15 cellular contexts compared by ENCODE assay signal in the genomic region with DNA sequence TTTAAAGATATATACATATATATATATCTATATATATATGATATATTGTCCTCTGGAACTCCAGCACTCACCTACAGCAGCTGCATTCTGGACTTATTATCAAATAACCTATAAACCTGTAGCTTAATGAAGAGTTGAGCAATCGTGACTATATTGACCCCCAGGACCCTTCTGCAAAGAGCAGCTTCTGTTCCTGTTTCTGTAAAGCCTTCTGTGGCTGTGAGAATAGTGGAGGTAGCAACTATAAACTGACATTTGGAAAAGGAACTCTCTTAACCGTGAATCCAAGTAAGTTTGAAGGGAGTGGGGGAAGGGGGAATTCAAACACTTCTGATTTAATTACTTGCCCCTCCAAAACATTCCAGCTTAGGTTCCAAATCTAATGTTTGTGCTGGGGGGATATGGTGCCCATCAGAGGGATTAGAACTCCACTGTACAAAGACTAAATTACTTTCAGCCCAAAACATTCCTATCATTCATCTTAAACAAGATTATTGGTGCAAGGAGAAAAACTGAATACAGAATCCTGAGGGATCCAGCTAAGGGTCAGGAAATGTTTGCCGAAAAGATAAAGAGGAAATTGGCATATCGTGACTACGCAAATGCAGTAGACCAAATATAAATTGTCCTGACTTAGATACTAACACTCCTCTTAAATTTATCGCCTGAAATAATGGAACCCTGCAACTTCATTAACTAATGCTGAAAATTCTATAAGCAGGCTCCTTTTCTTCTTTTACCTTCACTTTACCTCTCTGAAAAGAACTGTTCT.
DNase-seq lines count a peak whose midpoint lies in the region; ATAC-seq and TF ChIP-seq lines count a peak whose summit lies in the region.
"Had no signal": no experiment of that assay in that cellular context is flagged by ENCODE, and none has a peak within 500 bp of the region (broad histone marks: within the 10 kb centered on the region; RNA-seq: fewer than 3 reads in every experiment).

No MANE protein-coding gene starts in this region.

- TF ChIP-seq CTCF in GM23338 (conservative IDR thresholded peaks at IDR 0.05; ENCODE audit: low read depth in 2 of 2), result no peak

- no peaks in the 10 kb centered on the region for H3K79me2 ChIP-seq in GM23338 (replicated peaks; ENCODE audit: insufficient read depth)

- DNase-seq in T-helper 2 cell treated with Interferon-gamma antibody and Interleukin-4, amounts not matched to agents 5 μg/mL and 100 μg/mL, for 36 hours (ENCODE audit: low spot score), result no peak
- DNase-seq in T-helper 2 cell, result no peak
- DNase-seq in GM23338 (ENCODE audit: low spot score), result no peak
- no peak for DNase-seq in T-helper 17 cell
- no peak for DNase-seq in GOT3 (lab: John Stamatoyannopoulos, UW)
- no peak for DNase-seq in substantia nigra (lab: John Stamatoyannopoulos, UW)
- DNase-seq: body of pancreas; effector CD8-positive, alpha-beta T cell; HFFc6; NCI-H1436 treated with DMSO at 0.1 percent for 48 hours; ovary; tibial artery had no signal

- H3K27me3 Mint-ChIP-seq in T-helper 2 cell treated with Interferon-gamma antibody and Interleukin-4, amounts not matched to agents 5 μg/mL and 100 μg/mL, for 36 hours (ENCODE audit: low read depth), result no peaks in the 10 kb centered on the region
- H3K27me3 Mint-ChIP-seq in GM23338 (ENCODE audit: insufficient read depth, low read depth, poor library complexity), result peaks cover 3% of the 10 kb centered on the region
- no peaks in the 10 kb centered on the region for H3K27me3 Mint-ChIP-seq in T-helper 17 cell

- H3K36me3 ChIP-seq in GM23338 (ENCODE audit: insufficient read depth), result no peaks in the 10 kb centered on the region
- H3K36me3 ChIP-seq: ovary, tibial artery had no signal

- H3F3A ChIP-seq in GM23338 (replicated peaks; ENCODE audit: low read depth), result no peaks in the 10 kb centered on the region

- H3K4me1 Mint-ChIP-seq in T-helper 2 cell treated with Interferon-gamma antibody and Interleukin-4, amounts not matched to agents 5 μg/mL and 100 μg/mL, for 36 hours (ENCODE audit: low read depth), result peaks cover 2% of the 10 kb centered on the region
- H3K4me1 Mint-ChIP-seq in GM23338, result peaks cover 55% of the 10 kb centered on the region
- no peaks in the 10 kb centered on the region for H3K4me1 Mint-ChIP-seq in T-helper 17 cell

- no peak overlapping the region for H3K4me2 ChIP-seq in GM23338

- peak overlapping the region; percentile 1; the same call in 1 of the 2 replicates for H2AFZ ChIP-seq in GM23338

- peak overlapping the region; percentile 82 for H3K4me3 Mint-ChIP-seq in T-helper 2 cell treated with Interferon-gamma antibody and Interleukin-4, amounts not matched to agents 5 μg/mL and 100 μg/mL, for 36 hours
- H3K4me3 Mint-ChIP-seq in GM23338 (no peak overlapping the region), T-helper 17 cell (peak overlapping the region; percentile 75)
- H3K4me3 Mint-ChIP-seq: HFFc6 had no signal

- H3K9me3 ChIP-seq in T-helper 17 cell (ENCODE audit: control insufficient read depth, low read length, poor library complexity, severe bottlenecking) (no peaks in the 10 kb centered on the region), mononuclear cell (ENCODE audit: low read depth, low read length) (no peaks in the 10 kb centered on the region)
- H3K9me3 ChIP-seq: body of pancreas, ovary, tibial artery had no signal

- H3K27ac ChIP-seq in GM23338 (ENCODE audit: low read depth) (no peak overlapping the region), substantia nigra (ENCODE audit: low read depth, low read length, poor library complexity, severe bottlenecking) (no peak overlapping the region)
- H3K27ac ChIP-seq: body of pancreas, ovary, RWPE1 had no signal

- H3K36me3 Mint-ChIP-seq in T-helper 2 cell treated with Interferon-gamma antibody and Interleukin-4, amounts not matched to agents 5 μg/mL and 100 μg/mL, for 36 hours (ENCODE audit: low read depth), result peaks cover 21% of the 10 kb centered on the region
- no peaks in the 10 kb centered on the region for H3K36me3 Mint-ChIP-seq in GM23338 (ENCODE audit: low read depth)
- no peaks in the 10 kb centered on the region for H3K36me3 Mint-ChIP-seq in T-helper 17 cell (ENCODE audit: low read depth)

- H3K27me3 ChIP-seq in GM23338 (ENCODE audit: insufficient read depth), result no peaks in the 10 kb centered on the region
- no peaks in the 10 kb centered on the region for H3K27me3 ChIP-seq in mononuclear cell (ENCODE audit: insufficient read depth, low read length)
- H3K27me3 ChIP-seq: body of pancreas, ovary, tibial artery had no signal

- H3K27ac Mint-ChIP-seq in T-helper 2 cell treated with Interferon-gamma antibody and Interleukin-4, amounts not matched to agents 5 μg/mL and 100 μg/mL, for 36 hours, result peak overlapping the region; percentile 86
- H3K27ac Mint-ChIP-seq in GM23338 (no peak overlapping the region), T-helper 17 cell (no peak overlapping the region)
- H3K27ac Mint-ChIP-seq: HFFc6 had no signal

- ATAC-seq in GM23338 (no peak), T-helper 17 cell (no peak), HG03432 (IDR thresholded peaks at IDR 0.05; ENCODE audit: unreplicated experiment) (no peak)
- ATAC-seq: body of pancreas had no signal

- H3K9me2 ChIP-seq in GM23338 (ENCODE audit: insufficient read depth), result no peaks in the 10 kb centered on the region

- H3K4me3 ChIP-seq in GM23338 (no peak overlapping the region), mononuclear cell (ENCODE audit: low read length) (peak overlapping the region; percentile 25)
- H3K4me3 ChIP-seq: body of pancreas, ovary, tibial artery had no signal

- no peaks in the 10 kb centered on the region for H4K20me1 ChIP-seq in GM23338 (replicated peaks; ENCODE audit: insufficient read depth)

- no peaks in the 10 kb centered on the region for H3K9me3 Mint-ChIP-seq in T-helper 2 cell treated with Interferon-gamma antibody and Interleukin-4, amounts not matched to agents 5 μg/mL and 100 μg/mL, for 36 hours
- no peaks in the 10 kb centered on the region for H3K9me3 Mint-ChIP-seq in GM23338
- H3K9me3 Mint-ChIP-seq: HFFc6 had no signal

- H3K4me1 ChIP-seq in GM23338 (ENCODE audit: insufficient read depth) (peaks cover 28% of the 10 kb centered on the region), mononuclear cell (ENCODE audit: insufficient read depth, low read length) (peaks cover 47% of the 10 kb centered on the region)
- H3K4me1 ChIP-seq: body of pancreas had no signal

TF ChIP-seq in GM23338, 12 proteins besides CTCF, POLR2A, EP300 and RAD21 (continues in another document):
- TF ChIP-seq CREB1 (CRISPR knock-in tag; IDR thresholded peaks at IDR 0.05; ENCODE audit: low read depth), result no peak
- TF ChIP-seq, protein P1, sequence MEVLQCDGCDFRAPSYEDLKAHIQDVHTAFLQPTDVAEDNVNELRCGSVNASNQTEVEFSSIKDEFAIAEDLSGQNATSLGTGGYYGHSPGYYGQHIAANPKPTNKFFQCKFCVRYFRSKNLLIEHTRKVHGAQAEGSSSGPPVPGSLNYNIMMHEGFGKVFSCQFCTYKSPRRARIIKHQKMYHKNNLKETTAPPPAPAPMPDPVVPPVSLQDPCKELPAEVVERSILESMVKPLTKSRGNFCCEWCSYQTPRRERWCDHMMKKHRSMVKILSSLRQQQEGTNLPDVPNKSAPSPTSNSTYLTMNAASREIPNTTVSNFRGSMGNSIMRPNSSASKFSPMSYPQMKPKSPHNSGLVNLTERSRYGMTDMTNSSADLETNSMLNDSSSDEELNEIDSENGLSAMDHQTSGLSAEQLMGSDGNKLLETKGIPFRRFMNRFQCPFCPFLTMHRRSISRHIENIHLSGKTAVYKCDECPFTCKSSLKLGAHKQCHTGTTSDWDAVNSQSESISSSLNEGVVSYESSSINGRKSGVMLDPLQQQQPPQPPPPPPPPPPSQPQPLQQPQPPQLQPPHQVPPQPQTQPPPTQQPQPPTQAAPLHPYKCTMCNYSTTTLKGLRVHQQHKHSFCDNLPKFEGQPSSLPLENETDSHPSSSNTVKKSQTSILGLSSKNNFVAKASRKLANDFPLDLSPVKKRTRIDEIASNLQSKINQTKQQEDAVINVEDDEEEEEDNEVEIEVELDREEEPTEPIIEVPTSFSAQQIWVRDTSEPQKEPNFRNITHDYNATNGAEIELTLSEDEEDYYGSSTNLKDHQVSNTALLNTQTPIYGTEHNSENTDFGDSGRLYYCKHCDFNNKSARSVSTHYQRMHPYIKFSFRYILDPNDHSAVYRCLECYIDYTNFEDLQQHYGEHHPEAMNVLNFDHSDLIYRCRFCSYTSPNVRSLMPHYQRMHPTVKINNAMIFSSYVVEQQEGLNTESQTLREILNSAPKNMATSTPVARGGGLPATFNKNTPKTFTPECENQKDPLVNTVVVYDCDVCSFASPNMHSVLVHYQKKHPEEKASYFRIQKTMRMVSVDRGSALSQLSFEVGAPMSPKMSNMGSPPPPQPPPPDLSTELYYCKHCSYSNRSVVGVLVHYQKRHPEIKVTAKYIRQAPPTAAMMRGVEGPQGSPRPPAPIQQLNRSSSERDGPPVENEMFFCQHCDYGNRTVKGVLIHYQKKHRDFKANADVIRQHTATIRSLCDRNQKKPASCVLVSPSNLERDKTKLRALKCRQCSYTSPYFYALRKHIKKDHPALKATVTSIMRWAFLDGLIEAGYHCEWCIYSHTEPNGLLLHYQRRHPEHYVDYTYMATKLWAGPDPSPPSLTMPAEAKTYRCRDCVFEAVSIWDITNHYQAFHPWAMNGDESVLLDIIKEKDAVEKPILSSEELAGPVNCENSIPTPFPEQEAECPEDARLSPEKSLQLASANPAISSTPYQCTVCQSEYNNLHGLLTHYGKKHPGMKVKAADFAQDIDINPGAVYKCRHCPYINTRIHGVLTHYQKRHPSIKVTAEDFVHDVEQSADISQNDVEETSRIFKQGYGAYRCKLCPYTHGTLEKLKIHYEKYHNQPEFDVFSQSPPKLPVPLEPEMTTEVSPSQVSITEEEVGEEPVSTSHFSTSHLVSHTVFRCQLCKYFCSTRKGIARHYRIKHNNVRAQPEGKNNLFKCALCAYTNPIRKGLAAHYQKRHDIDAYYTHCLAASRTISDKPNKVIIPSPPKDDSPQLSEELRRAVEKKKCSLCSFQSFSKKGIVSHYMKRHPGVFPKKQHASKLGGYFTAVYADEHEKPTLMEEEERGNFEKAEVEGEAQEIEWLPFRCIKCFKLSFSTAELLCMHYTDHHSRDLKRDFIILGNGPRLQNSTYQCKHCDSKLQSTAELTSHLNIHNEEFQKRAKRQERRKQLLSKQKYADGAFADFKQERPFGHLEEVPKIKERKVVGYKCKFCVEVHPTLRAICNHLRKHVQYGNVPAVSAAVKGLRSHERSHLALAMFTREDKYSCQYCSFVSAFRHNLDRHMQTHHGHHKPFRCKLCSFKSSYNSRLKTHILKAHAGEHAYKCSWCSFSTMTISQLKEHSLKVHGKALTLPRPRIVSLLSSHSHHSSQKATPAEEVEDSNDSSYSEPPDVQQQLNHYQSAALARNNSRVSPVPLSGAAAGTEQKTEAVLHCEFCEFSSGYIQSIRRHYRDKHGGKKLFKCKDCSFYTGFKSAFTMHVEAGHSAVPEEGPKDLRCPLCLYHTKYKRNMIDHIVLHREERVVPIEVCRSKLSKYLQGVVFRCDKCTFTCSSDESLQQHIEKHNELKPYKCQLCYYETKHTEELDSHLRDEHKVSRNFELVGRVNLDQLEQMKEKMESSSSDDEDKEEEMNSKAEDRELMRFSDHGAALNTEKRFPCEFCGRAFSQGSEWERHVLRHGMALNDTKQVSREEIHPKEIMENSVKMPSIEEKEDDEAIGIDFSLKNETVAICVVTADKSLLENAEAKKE (CRISPR knock-in tag; IDR thresholded peaks at IDR 0.05), result no peak
- TF ChIP-seq POLR2AphosphoS5 (IDR thresholded peaks at IDR 0.05; ENCODE audit: low read depth), result no peak
- no peak for TF ChIP-seq EZH2phosphoT487 (IDR thresholded peaks at IDR 0.05; ENCODE audit: unreplicated experiment)
